1 cellular context compared by ENCODE assay signal in the genomic region with DNA sequence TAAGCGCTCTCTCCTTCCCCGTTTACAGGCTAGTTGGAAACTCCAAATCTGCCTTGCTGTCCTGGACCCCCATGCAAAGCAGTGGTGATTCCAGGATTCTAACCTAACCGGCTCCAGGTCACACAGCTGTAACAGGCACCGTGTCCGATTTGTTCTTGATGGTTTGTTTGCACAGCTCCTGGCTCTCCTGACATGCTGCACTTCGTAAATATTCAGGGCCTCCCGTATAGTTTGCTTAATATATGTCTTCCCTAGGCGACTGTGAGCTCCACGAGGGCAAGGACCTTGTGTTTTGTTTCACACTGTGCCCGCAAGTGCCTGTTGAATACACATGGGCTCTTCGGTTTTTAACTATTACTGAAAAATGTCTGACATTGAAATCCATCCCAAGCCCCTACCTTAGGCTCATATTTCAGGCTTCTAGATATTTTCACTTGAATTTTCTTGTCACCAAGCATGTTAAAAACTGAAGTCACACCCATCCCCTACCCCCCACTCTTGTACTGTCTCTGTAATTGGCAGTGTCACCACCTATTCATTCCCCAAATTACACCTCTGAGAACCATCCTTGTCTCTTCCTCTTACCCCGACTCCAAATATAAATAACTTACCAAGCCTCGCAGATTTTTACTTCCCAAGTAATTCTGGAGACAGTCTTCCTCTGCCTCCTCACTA.
TF ChIP-seq lines count a peak whose summit lies in the region.

No MANE protein-coding gene starts in this region.

TF ChIP-seq in HEK293, 187 proteins besides CTCF, POLR2A, EP300 and RAD21 (continued from another document and continues in another):
- TF ChIP-seq, protein P1, sequence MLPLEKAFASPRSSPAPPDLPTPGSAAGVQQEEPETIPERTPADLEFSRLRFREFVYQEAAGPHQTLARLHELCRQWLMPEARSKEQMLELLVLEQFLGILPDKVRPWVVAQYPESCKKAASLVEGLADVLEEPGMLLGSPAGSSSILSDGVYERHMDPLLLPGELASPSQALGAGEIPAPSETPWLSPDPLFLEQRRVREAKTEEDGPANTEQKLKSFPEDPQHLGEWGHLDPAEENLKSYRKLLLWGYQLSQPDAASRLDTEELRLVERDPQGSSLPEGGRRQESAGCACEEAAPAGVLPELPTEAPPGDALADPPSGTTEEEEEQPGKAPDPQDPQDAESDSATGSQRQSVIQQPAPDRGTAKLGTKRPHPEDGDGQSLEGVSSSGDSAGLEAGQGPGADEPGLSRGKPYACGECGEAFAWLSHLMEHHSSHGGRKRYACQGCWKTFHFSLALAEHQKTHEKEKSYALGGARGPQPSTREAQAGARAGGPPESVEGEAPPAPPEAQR (tag by site-specific recombination; IDR thresholded peaks at IDR 0.05), result no peak
- TF ChIP-seq ZFP41 (tag by site-specific recombination; IDR thresholded peaks at IDR 0.05; ENCODE audit: borderline replicate concordance), result no peak
- peak; percentile 96 for TF ChIP-seq SCRT2 (tag by site-specific recombination; IDR thresholded peaks at IDR 0.05)
- no peak for TF ChIP-seq REPIN1 (tag by site-specific recombination; IDR thresholded peaks at IDR 0.05; ENCODE audit: low read depth)
- TF ChIP-seq, protein P2, sequence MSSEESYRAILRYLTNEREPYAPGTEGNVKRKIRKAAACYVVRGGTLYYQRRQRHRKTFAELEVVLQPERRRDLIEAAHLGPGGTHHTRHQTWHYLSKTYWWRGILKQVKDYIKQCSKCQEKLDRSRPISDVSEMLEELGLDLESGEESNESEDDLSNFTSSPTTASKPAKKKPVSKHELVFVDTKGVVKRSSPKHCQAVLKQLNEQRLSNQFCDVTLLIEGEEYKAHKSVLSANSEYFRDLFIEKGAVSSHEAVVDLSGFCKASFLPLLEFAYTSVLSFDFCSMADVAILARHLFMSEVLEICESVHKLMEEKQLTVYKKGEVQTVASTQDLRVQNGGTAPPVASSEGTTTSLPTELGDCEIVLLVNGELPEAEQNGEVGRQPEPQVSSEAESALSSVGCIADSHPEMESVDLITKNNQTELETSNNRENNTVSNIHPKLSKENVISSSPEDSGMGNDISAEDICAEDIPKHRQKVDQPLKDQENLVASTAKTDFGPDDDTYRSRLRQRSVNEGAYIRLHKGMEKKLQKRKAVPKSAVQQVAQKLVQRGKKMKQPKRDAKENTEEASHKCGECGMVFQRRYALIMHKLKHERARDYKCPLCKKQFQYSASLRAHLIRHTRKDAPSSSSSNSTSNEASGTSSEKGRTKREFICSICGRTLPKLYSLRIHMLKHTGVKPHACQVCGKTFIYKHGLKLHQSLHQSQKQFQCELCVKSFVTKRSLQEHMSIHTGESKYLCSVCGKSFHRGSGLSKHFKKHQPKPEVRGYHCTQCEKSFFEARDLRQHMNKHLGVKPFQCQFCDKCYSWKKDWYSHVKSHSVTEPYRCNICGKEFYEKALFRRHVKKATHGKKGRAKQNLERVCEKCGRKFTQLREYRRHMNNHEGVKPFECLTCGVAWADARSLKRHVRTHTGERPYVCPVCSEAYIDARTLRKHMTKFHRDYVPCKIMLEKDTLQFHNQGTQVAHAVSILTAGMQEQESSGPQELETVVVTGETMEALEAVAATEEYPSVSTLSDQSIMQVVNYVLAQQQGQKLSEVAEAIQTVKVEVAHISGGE (tag by site-specific recombination; conservative IDR thresholded peaks at IDR 0.05; ENCODE audit: low read depth), result peak; percentile 91
- no peak for TF ChIP-seq ZNF24 (tag by site-specific recombination; IDR thresholded peaks at IDR 0.05)
- TF ChIP-seq ZNF169 (tag by site-specific recombination; IDR thresholded peaks at IDR 0.05), result no peak
- TF ChIP-seq ZNF514 (tag by site-specific recombination; IDR thresholded peaks at IDR 0.05), result no peak
- no peak for TF ChIP-seq SETDB1 (IDR thresholded peaks at IDR 0.05; ENCODE audit: insufficient read length, low read length)
- no peak for TF ChIP-seq KLF16 (tag by site-specific recombination; IDR thresholded peaks at IDR 0.05)
- 0 out of 2 replicates have a peak, but pooled peaks have one; percentile 15 for TF ChIP-seq GLIS1 (tag by site-specific recombination; IDR thresholded peaks at IDR 0.05)
- TF ChIP-seq ZNF148 (tag by site-specific recombination; IDR thresholded peaks at IDR 0.05; ENCODE audit: borderline replicate concordance), result no peak
- TF ChIP-seq ZNF121 (tag by site-specific recombination; IDR thresholded peaks at IDR 0.05), result no peak
- no peak for TF ChIP-seq ZNF555 (tag by site-specific recombination; conservative IDR thresholded peaks at IDR 0.05)
- TF ChIP-seq ZNF48 (tag by site-specific recombination; IDR thresholded peaks at IDR 0.05), result no peak
- TF ChIP-seq ZBTB7A (tag by site-specific recombination; IDR thresholded peaks at IDR 0.05; ENCODE audit: low read depth), result no peak
- TF ChIP-seq, protein P3, sequence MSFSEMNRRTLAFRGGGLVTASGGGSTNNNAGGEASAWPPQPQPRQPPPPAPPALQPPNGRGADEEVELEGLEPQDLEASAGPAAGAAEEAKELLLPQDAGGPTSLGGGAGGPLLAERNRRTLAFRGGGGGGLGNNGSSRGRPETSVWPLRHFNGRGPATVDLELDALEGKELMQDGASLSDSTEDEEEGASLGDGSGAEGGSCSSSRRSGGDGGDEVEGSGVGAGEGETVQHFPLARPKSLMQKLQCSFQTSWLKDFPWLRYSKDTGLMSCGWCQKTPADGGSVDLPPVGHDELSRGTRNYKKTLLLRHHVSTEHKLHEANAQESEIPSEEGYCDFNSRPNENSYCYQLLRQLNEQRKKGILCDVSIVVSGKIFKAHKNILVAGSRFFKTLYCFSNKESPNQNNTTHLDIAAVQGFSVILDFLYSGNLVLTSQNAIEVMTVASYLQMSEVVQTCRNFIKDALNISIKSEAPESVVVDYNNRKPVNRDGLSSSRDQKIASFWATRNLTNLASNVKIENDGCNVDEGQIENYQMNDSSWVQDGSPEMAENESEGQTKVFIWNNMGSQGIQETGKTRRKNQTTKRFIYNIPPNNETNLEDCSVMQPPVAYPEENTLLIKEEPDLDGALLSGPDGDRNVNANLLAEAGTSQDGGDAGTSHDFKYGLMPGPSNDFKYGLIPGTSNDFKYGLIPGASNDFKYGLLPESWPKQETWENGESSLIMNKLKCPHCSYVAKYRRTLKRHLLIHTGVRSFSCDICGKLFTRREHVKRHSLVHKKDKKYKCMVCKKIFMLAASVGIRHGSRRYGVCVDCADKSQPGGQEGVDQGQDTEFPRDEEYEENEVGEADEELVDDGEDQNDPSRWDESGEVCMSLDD (tag by site-specific recombination; IDR thresholded peaks at IDR 0.05), result no peak
- no peak for TF ChIP-seq HOXC10 (CRISPR knock-in tag; IDR thresholded peaks at IDR 0.05)
- no peak for TF ChIP-seq WT1 (tag by site-specific recombination; IDR thresholded peaks at IDR 0.05)
- TF ChIP-seq, protein P4, sequence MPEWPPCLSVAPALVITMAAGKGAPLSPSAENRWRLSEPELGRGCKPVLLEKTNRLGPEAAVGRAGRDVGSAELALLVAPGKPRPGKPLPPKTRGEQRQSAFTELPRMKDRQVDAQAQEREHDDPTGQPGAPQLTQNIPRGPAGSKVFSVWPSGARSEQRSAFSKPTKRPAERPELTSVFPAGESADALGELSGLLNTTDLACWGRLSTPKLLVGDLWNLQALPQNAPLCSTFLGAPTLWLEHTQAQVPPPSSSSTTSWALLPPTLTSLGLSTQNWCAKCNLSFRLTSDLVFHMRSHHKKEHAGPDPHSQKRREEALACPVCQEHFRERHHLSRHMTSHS (tag by site-specific recombination; IDR thresholded peaks at IDR 0.05), result no peak
- TF ChIP-seq MYNN (tag by site-specific recombination; IDR thresholded peaks at IDR 0.05; ENCODE audit: borderline replicate concordance), result no peak
- TF ChIP-seq ZEB2 (tag by site-specific recombination; IDR thresholded peaks at IDR 0.05), result no peak
- 0 out of 2 replicates have a peak, but pooled peaks have one; percentile 10 for TF ChIP-seq ZBTB20 (tag by site-specific recombination; IDR thresholded peaks at IDR 0.05)
- no peak for TF ChIP-seq ZNF394 (tag by site-specific recombination; IDR thresholded peaks at IDR 0.05; ENCODE audit: borderline replicate concordance)
- TF ChIP-seq ZNF292 (tag by site-specific recombination; IDR thresholded peaks at IDR 0.05; ENCODE audit: borderline replicate concordance, low read depth), result no peak
- TF ChIP-seq ZNF335 (tag by site-specific recombination; conservative IDR thresholded peaks at IDR 0.05), result peak; percentile 75
- peak; percentile 39; the same call in 1 of the 2 replicates for TF ChIP-seq SP7 (tag by site-specific recombination; IDR thresholded peaks at IDR 0.05)
- no peak for TF ChIP-seq ZNF239 (tag by site-specific recombination; IDR thresholded peaks at IDR 0.05)
- no peak for TF ChIP-seq ZNF549 (tag by site-specific recombination; IDR thresholded peaks at IDR 0.05)
- TF ChIP-seq ZNF174 (tag by site-specific recombination; IDR thresholded peaks at IDR 0.05), result no peak
- no peak for TF ChIP-seq ZNF626 (tag by site-specific recombination; IDR thresholded peaks at IDR 0.05)
- no peak for TF ChIP-seq ZNF785 (tag by site-specific recombination; IDR thresholded peaks at IDR 0.05)
- TF ChIP-seq, protein P5, sequence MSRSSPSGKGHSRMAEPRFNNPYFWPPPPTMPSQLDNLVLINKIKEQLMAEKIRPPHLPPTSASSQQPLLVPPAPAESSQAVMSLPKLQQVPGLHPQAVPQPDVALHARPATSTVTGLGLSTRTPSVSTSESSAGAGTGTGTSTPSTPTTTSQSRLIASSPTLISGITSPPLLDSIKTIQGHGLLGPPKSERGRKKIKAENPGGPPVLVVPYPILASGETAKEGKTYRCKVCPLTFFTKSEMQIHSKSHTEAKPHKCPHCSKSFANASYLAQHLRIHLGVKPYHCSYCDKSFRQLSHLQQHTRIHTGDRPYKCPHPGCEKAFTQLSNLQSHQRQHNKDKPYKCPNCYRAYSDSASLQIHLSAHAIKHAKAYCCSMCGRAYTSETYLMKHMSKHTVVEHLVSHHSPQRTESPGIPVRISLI (tag by site-specific recombination; IDR thresholded peaks at IDR 0.05), result no peak
- no peak for TF ChIP-seq ZNF548 (tag by site-specific recombination; IDR thresholded peaks at IDR 0.05)
- no peak for TF ChIP-seq YY1 (tag by site-specific recombination; IDR thresholded peaks at IDR 0.05)
- TF ChIP-seq ZNF518A (tag by site-specific recombination; conservative IDR thresholded peaks at IDR 0.05; ENCODE audit: low read depth), result no peak
- TF ChIP-seq, protein P6, sequence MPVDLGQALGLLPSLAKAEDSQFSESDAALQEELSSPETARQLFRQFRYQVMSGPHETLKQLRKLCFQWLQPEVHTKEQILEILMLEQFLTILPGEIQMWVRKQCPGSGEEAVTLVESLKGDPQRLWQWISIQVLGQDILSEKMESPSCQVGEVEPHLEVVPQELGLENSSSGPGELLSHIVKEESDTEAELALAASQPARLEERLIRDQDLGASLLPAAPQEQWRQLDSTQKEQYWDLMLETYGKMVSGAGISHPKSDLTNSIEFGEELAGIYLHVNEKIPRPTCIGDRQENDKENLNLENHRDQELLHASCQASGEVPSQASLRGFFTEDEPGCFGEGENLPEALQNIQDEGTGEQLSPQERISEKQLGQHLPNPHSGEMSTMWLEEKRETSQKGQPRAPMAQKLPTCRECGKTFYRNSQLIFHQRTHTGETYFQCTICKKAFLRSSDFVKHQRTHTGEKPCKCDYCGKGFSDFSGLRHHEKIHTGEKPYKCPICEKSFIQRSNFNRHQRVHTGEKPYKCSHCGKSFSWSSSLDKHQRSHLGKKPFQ (tag by site-specific recombination; IDR thresholded peaks at IDR 0.05), result no peak
- TF ChIP-seq ZNF10 (tag by site-specific recombination; IDR thresholded peaks at IDR 0.05), result no peak
